Comparison of ENCODE assay signal across 1 cellular context in genomic region chr5:115841382-115842088, GRCh38.
TF ChIP-seq lines count a peak whose summit lies in the region.

Gene AP3S1, plus strand, starts transcription at chr5:115841935. Its CDS starts 103 bp downstream, at chr5:115842038.
Gene ATG12, minus strand, starts transcription at chr5:115841565. Its CDS starts 13 bp downstream, at chr5:115841552.

TF ChIP-seq in GM23338, 12 proteins besides CTCF, POLR2A, EP300 and RAD21 (continued from another document):
- no peak for TF ChIP-seq REST (IDR thresholded peaks at IDR 0.05; ENCODE audit: unreplicated experiment)
TF ChIP-seq in GM23338: peak in this region for 4.
